Comparison of ENCODE assay signal across 25 cellular contexts in the genomic region with DNA sequence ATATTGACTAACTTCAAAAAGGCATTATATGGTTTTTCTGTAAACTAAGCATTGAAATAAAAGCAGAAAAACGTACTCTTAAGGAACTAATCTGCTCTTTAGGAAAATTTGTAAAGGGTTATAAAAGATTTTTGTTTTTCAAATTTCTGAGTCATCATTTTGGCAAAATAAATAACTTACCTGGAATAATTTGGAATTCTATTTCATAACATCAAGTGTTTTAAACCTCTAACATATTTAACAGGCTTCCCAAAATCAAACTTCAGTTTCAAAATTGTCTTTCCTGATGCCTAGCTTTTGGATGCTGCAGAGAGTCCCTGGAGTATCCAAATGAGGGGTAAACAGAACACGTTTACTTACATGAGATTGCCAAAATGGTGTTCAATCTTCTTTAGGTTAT.
"Had no signal": no experiment of that assay in that cellular context is flagged by ENCODE, and none has a peak within 500 bp of the region (broad histone marks: within the 10 kb centered on the region; RNA-seq: fewer than 3 reads in every experiment).

No MANE protein-coding gene starts in this region.

- H3K4me1 Mint-ChIP-seq: IgD-negative memory B cell had no signal

- H3K27me3 ChIP-seq: MG63, SJCRH30 had no signal

- H3K27me3 Mint-ChIP-seq: IgD-negative memory B cell had no signal

- H3K27ac Mint-ChIP-seq: IgD-negative memory B cell had no signal

- FAIRE-seq: HTR-8/SVneo had no signal

- DNase-seq: KBM-7, MG63, NCI-H1092, NCI-H1105 treated with DMSO at 0.1 percent for 48 hours, NCI-H1417 treated with DMSO at 0.1 percent for 48 hours, NCI-H146, NCI-H1694 treated with DMSO at 0.1 percent for 48 hours, NCI-H1930, NCI-H2081, NCI-H2107, NCI-H226, NCI-H446, NCI-H510A, NCI-H524 treated with DMSO at 0.1 percent for 48 hours, NCI-H69, NCI-H774, PC-3, SHP77 treated with DMSO at 0.1 percent for 48 hours, SJCRH30 had no signal

- H3K4me3 ChIP-seq: MG63, SJCRH30 had no signal

- ATAC-seq: Panc1, PC-3, Right ventricle myocardium inferior, SK-N-SH treated with all-trans-retinoic acid at 6 μM for 48 hours had no signal

- H3K4me1 ChIP-seq: SJCRH30 had no signal

- H3K27ac ChIP-seq: HL-60, SJCRH30 had no signal
